27 cellular contexts compared by ENCODE assay signal in genomic region chr2:45736757-45737704, GRCh38.
DNase-seq lines count a peak whose midpoint lies in the region; ATAC-seq and TF ChIP-seq lines count a peak whose summit lies in the region.
"Had no signal": no experiment of that assay in that cellular context is flagged by ENCODE, and none has a peak within 500 bp of the region (broad histone marks: within the 10 kb centered on the region; RNA-seq: fewer than 3 reads in every experiment).

No MANE protein-coding gene starts in this region.

- H3K4me1 ChIP-seq in OCI-LY1 (ENCODE audit: insufficient read depth, low read length, severe bottlenecking) (peaks cover 89% of the 10 kb centered on the region), MM.1S (ENCODE audit: low read length) (no peaks in the 10 kb centered on the region)
- H3K4me1 ChIP-seq: prostate gland had no signal

- TF ChIP-seq CTCF in OCI-LY1 (IDR thresholded peaks at IDR 0.05; ENCODE audit: low read length) (no peak), fibroblast of pulmonary artery (IDR thresholded peaks at IDR 0.05; ENCODE audit: low read length, missing control alignments) (no peak), MM.1S (IDR thresholded peaks at IDR 0.05; ENCODE audit: low read length) (no peak)

- H3K9me2 ChIP-seq in OCI-LY1 (ENCODE audit: low read depth, low read length): no peaks in the 10 kb centered on the region
- no peaks in the 10 kb centered on the region for H3K9me2 ChIP-seq in MM.1S (replicated peaks; ENCODE audit: insufficient read depth, low read length)

- peak; percentile 30 for DNase-seq in Ammon's horn (ENCODE audit: low spot score)
- DNase-seq in fibroblast of pulmonary artery (ENCODE audit: low read depth): peak; percentile 24
- peak; percentile 65 for DNase-seq in putamen (ENCODE audit: low spot score)
- no peak for DNase-seq in KG1 (lab: John Stamatoyannopoulos, UW)
- DNase-seq in stimulated activated naive CD4-positive, alpha-beta T cell treated with Interleukin-2 at 50 U/mL for 16 hours (lab: John Stamatoyannopoulos, UW): no peak
- no peak for DNase-seq in MM.1S
- DNase-seq: activated CD8-positive, alpha-beta T cell treated with anti-CD3 and anti-CD28 coated beads for 36 hours; aorta; CD4-positive, alpha-beta T cell; central memory CD4-positive, alpha-beta T cell; DMS79 treated with DMSO at 0.1 percent for 48 hours; erythroblast; heart left ventricle; left ventricle myocardium superior; mesendoderm; NCI-H1436; NCI-H2081; NCI-H345; NCI-H69; Peyer's patch; SHP77; stimulated activated CD4-positive, alpha-beta T cell treated with anti-CD3 and anti-CD28 coated beads, Interleukin-15, amount 100 ng/mL, for 24 hours; stimulated activated CD4-positive, alpha-beta T cell treated with anti-CD3 and anti-CD28 coated beads, Interleukin-4, amount 100 ng/mL, for 4 hours had no signal

- H3K9me3 ChIP-seq in OCI-LY1 (ENCODE audit: low read length) (no peaks in the 10 kb centered on the region), MM.1S (replicated peaks; ENCODE audit: insufficient read depth, low read length) (no peaks in the 10 kb centered on the region)
- H3K9me3 ChIP-seq: heart left ventricle, Peyer's patch, prostate gland had no signal

- no peak overlapping the region for H3K4me2 ChIP-seq in OCI-LY1 (ENCODE audit: low read length)
- H3K4me2 ChIP-seq in MM.1S (ENCODE audit: low read depth, low read length): no peak overlapping the region
- H3K4me2 ChIP-seq: KMS-11 had no signal

- no peaks in the 10 kb centered on the region for H4K20me1 ChIP-seq in OCI-LY1 (ENCODE audit: insufficient read depth, low read length)
- no peaks in the 10 kb centered on the region for H4K20me1 ChIP-seq in MM.1S (ENCODE audit: insufficient read depth, low read length)

- H3K36me3 ChIP-seq in OCI-LY1 (ENCODE audit: insufficient read depth, low read length) (no peaks in the 10 kb centered on the region; the same call in 1 of the 2 replicates), MM.1S (replicated peaks; ENCODE audit: insufficient read depth, low read length) (no peaks in the 10 kb centered on the region)
- H3K36me3 ChIP-seq: Peyer's patch, prostate gland had no signal

- peaks cover 16% of the 10 kb centered on the region; the same call in 1 of the 2 replicates for H3K79me2 ChIP-seq in OCI-LY1 (ENCODE audit: insufficient read depth, low read length)
- H3K79me2 ChIP-seq in MM.1S (ENCODE audit: low read length): no peaks in the 10 kb centered on the region

- H3K9ac ChIP-seq in OCI-LY1 (ENCODE audit: low read length) (no peak overlapping the region), MM.1S (ENCODE audit: low read length) (no peak overlapping the region)
- H3K9ac ChIP-seq: KMS-11 had no signal

- H3K27me3 ChIP-seq in OCI-LY1 (ENCODE audit: insufficient read depth, low read length): no peaks in the 10 kb centered on the region
- H3K27me3 ChIP-seq in MM.1S (replicated peaks; ENCODE audit: insufficient read depth, low read length): no peaks in the 10 kb centered on the region
- H3K27me3 ChIP-seq: heart left ventricle, Peyer's patch had no signal

- no peak for ATAC-seq in GM21447 (IDR thresholded peaks at IDR 0.05; ENCODE audit: unreplicated experiment)
- ATAC-seq: activated CD8-positive, alpha-beta T cell treated with anti-CD3 and anti-CD28 coated beads for 36 hours; left ventricle myocardium superior had no signal

- H3K27ac ChIP-seq in OCI-LY1 (ENCODE audit: low read depth, low read length, poor library complexity, severe bottlenecking): peak overlapping the region; percentile 86
- H3K27ac ChIP-seq in MM.1S (ENCODE audit: low read length): no peak overlapping the region
- H3K27ac ChIP-seq: heart left ventricle, KMS-11, Peyer's patch, prostate gland had no signal

- no peak overlapping the region for H3K4me3 ChIP-seq in OCI-LY1 (ENCODE audit: low read depth, low read length, poor library complexity, severe bottlenecking)
- no peak overlapping the region for H3K4me3 ChIP-seq in fibroblast of pulmonary artery (replicated peaks; ENCODE audit: low read depth, low read length)
- no peak overlapping the region for H3K4me3 ChIP-seq in MM.1S (ENCODE audit: low read length)
- H3K4me3 ChIP-seq: heart left ventricle, Peyer's patch, prostate gland had no signal

- H3F3A ChIP-seq in OCI-LY1 (ENCODE audit: insufficient read depth, low read length): 0 out of 2 replicates have a peak, but pooled peaks cover 3% of the 10 kb centered on the region
- no peaks in the 10 kb centered on the region for H3F3A ChIP-seq in MM.1S (ENCODE audit: insufficient read depth, low read length)

- no peak overlapping the region for H2AFZ ChIP-seq in OCI-LY1 (ENCODE audit: low read length)
- H2AFZ ChIP-seq in MM.1S (ENCODE audit: low read length): no peak overlapping the region

Comparison
In these comparisons a context has a peak if more than half of its experiments do, and no peak if none do; other contexts are left out.
1. DNase-seq: peak in Ammon's horn (single experiment), fibroblast of pulmonary artery (single experiment) and putamen (single experiment); none in KG1 (single experiment), stimulated activated naive CD4-positive, alpha-beta T cell treated with Interleukin-2 at 50 U/mL for 16 hours (single experiment) and MM.1S (single experiment).